ENCODE assay signal across 9 cellular contexts in the genomic region with DNA sequence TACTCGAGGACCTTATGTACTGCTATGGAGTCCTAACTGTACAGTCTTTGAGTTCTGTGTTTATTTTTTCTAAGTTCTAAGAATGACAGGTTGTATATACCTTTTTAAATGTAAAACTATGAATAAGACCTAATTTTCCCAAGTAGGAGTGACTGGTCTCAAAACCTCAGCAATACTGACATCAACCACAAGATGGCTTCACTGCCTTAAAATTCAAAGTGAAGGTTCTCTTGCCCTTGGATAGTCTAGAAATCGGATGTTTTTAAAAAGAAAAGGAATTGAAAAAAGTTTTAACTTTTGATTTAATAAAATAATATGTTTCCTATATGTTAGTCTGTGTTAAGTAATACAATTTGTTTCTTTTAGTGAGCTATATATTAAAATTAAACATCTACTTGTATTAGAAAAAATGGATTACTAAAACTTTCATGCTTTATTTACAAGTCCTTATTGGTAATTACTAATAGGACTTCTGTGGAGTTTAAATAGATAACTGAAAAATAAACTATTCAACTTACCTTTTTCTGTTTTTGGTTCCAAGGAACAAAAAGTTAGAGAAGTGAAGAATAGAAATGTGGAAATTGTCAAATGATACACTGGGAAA. TPM values are rescaled to one million over a fixed set of nuclear protein-coding genes. Genes with fewer than 3 reads are reported as not detected.
DNase-seq lines count a peak whose midpoint lies in the region; ATAC-seq and TF ChIP-seq lines count a peak whose summit lies in the region.
"Had no signal": no experiment of that assay in that cellular context is flagged by ENCODE, and none has a peak within 500 bp of the region (broad histone marks: within the 10 kb centered on the region; RNA-seq: fewer than 3 reads in every experiment).

No MANE protein-coding gene starts in this region.

- no peaks in the 10 kb centered on the region for H3K9me3 Mint-ChIP-seq in progenitor cell of endocrine pancreas (ENCODE audit: low read depth)

- DNase-seq in DMS153 treated with DMSO at 0.1 percent for 48 hours (lab: John Stamatoyannopoulos, UW; ENCODE audit: unreplicated experiment): peak; percentile 29
- no peak for DNase-seq in DMS153 (lab: John Stamatoyannopoulos, UW)
- peak; percentile 81 for DNase-seq in fibroblast of pulmonary artery (ENCODE audit: low read depth)
- no peak for DNase-seq in progenitor cell of endocrine pancreas (ENCODE audit: low spot score, unreplicated experiment)
- DNase-seq in stimulated activated CD4-positive, alpha-beta T cell treated with anti-CD3 and anti-CD28 coated beads, Interleukin-2, amount 100 ng/mL, for 24 hours: no peak

- peak; percentile 65 for TF ChIP-seq RAD21 in Ishikawa (IDR thresholded peaks at IDR 0.05; ENCODE audit: low read depth)

- ATAC-seq in GM21526 (IDR thresholded peaks at IDR 0.05; ENCODE audit: low FRiP score, unreplicated experiment): peak; percentile 83
- peak; percentile 83 for ATAC-seq in SK-N-SH treated with all-trans-retinoic acid at 6 μM for 48 hours

- no peak overlapping the region for H3K4me3 Mint-ChIP-seq in progenitor cell of endocrine pancreas (ENCODE audit: low read depth)

- no peaks in the 10 kb centered on the region for H3K27me3 Mint-ChIP-seq in progenitor cell of endocrine pancreas

- no peak for TF ChIP-seq EP300 in Ishikawa (IDR thresholded peaks at IDR 0.05; ENCODE audit: borderline replicate concordance)

- peaks cover 2% of the 10 kb centered on the region for H3K36me3 Mint-ChIP-seq in progenitor cell of endocrine pancreas (ENCODE audit: insufficient read depth)

- H3K27ac Mint-ChIP-seq in progenitor cell of endocrine pancreas: no peak overlapping the region

- no peak overlapping the region for H3K4me3 ChIP-seq in fibroblast of pulmonary artery (replicated peaks; ENCODE audit: low read depth, low read length)
- H3K4me3 ChIP-seq: BLaER1 had no signal

- H3K4me1 Mint-ChIP-seq in progenitor cell of endocrine pancreas (ENCODE audit: low read depth): peaks cover 5% of the 10 kb centered on the region

- TF ChIP-seq CTCF in fibroblast of pulmonary artery (IDR thresholded peaks at IDR 0.05; ENCODE audit: low read length, missing control alignments): peak; percentile 88
- peak; percentile 87 for TF ChIP-seq CTCF in progenitor cell of endocrine pancreas (IDR thresholded peaks at IDR 0.05; ENCODE audit: unreplicated experiment)

TF ChIP-seq in Ishikawa, 13 proteins besides CTCF, POLR2A, EP300 and RAD21:
- TF ChIP-seq USF1 (IDR thresholded peaks at IDR 0.05) (no peak), FOXM1 (IDR thresholded peaks at IDR 0.05; ENCODE audit: borderline replicate concordance, low read depth) (no peak), CEBPB (IDR thresholded peaks at IDR 0.05) (no peak), TAF1 (IDR thresholded peaks at IDR 0.05; ENCODE audit: low read depth) (no peak), REST (IDR thresholded peaks at IDR 0.05; ENCODE audit: low read depth) (no peak), ZBTB7A (IDR thresholded peaks at IDR 0.05; ENCODE audit: low read depth) (no peak), EGR1 (IDR thresholded peaks at IDR 0.05) (no peak), TEAD4 (IDR thresholded peaks at IDR 0.05) (no peak), CREB1 (IDR thresholded peaks at IDR 0.05; ENCODE audit: low read depth) (no peak), YY1 (IDR thresholded peaks at IDR 0.05; ENCODE audit: low read depth) (no peak), TCF12 (IDR thresholded peaks at IDR 0.05; ENCODE audit: low read depth) (no peak), NFIC (IDR thresholded peaks at IDR 0.05) (no peak)
- TF ChIP-seq, protein P1, sequence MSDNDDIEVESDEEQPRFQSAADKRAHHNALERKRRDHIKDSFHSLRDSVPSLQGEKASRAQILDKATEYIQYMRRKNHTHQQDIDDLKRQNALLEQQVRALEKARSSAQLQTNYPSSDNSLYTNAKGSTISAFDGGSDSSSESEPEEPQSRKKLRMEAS (IDR thresholded peaks at IDR 0.05): no peak

TF ChIP-seq in SK-N-SH treated with all-trans-retinoic acid at 6 μM for 48 hours, 23 proteins besides CTCF, POLR2A, EP300 and RAD21:
- TF ChIP-seq SNAI2 (CRISPR knock-in tag; IDR thresholded peaks at IDR 0.05) (no peak), CSDC2 (CRISPR knock-in tag; IDR thresholded peaks at IDR 0.05) (no peak)
TF ChIP-seq in SK-N-SH treated with all-trans-retinoic acid at 6 μM for 48 hours: peak in this region for 0.

RNA-seq across cellular contexts. Expression of gene TDRD3, which starts 52.0 kb away (rescaled TPM):
- 28.5 and 30.4 TPM in 2 replicates for total RNA-seq in progenitor cell of endocrine pancreas

Comparison
In these comparisons a context has a peak if more than half of its experiments do, and no peak if none do; other contexts are left out.
1. DNase-seq: peak in DMS153 treated with DMSO at 0.1 percent for 48 hours (single experiment) and fibroblast of pulmonary artery (single experiment); none in DMS153 (single experiment), progenitor cell of endocrine pancreas (single experiment) and stimulated activated CD4-positive, alpha-beta T cell treated with anti-CD3 and anti-CD28 coated beads, Interleukin-2, amount 100 ng/mL, for 24 hours (0 of 2).